In the genomic region with DNA sequence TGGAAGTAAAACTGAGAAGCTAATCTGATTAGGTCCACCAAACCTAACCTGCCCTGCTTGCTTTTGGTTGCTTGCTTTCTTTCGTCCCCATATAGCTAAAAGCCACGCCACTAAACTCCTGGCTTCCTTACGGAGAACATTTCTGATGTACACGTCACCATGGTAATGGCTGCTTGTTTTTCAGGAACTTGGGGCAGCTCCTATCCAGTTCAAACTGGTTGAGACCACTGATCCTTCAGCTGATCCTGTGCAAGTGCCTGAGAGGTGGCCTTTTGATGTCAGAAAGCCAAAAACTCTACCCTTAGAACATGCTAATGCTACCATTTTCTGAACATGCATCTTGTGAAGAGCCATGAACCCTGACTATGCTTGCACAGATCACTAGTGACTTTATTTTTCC, we compare ENCODE assay signal across 21 cellular contexts. TPM values are rescaled to one million over a fixed set of nuclear protein-coding genes. Genes with fewer than 3 reads are reported as not detected.
"Had no signal": no experiment of that assay in that cellular context is flagged by ENCODE, and none has a peak within 500 bp of the region (broad histone marks: within the 10 kb centered on the region; RNA-seq: fewer than 3 reads in every experiment).

No MANE protein-coding gene starts in this region.

- ATAC-seq: activated CD4-positive, CD25-positive, alpha-beta regulatory T cell treated with anti-CD3 and anti-CD28 coated beads, Interleukin-2, amount 50 U/mL, for 24 hours; activated CD8-positive, alpha-beta T cell treated with anti-CD3 and anti-CD28 coated beads for 36 hours; activated T-cell treated with anti-CD3 and anti-CD28 coated beads, Interleukin-2, amount 50 U/mL, for 72 hours; PC-3 had no signal

- DNase-seq: activated CD4-positive, alpha-beta T cell treated with anti-CD3 and anti-CD28 coated beads for 4 hours; activated CD8-positive, alpha-beta memory T cell treated with anti-CD3 and anti-CD28 coated beads, Interleukin-2, amount 50 U/mL, for 4 hours; activated CD8-positive, alpha-beta T cell treated with anti-CD3 and anti-CD28 coated beads for 36 hours; activated gamma-delta T cell treated with Interleukin-2 at 50 U/mL for 16 hours; activated naive CD4-positive, alpha-beta T cell treated with anti-CD3 and anti-CD28 coated beads, Interleukin-2, amount 10 ng/mL, durations not matched to agents 7 days and 5 days; activated naive CD8-positive, alpha-beta T cell treated with anti-CD3 and anti-CD28 coated beads for 36 hours; activated T-cell treated with anti-CD3 and anti-CD28 coated beads, Interleukin-2, amount 50 U/mL, for 72 hours; anterior cingulate cortex; Kasumi-1; NCI-H1105; NCI-H1436; NCI-H1694 treated with DMSO at 0.1 percent for 48 hours; NCI-H2029 treated with DMSO at 0.1 percent for 48 hours; NCI-H510A treated with DMSO at 0.1 percent for 48 hours; PC-3; SHP77 treated with DMSO at 0.1 percent for 48 hours had no signal

RNA-seq across cellular contexts. Expression of a gene that starts 14.4 kb away (rescaled TPM):
- total RNA-seq: activated CD8-positive, alpha-beta T cell treated with anti-CD3 and anti-CD28 coated beads for 36 hours; activated naive CD8-positive, alpha-beta T cell treated with anti-CD3 and anti-CD28 coated beads for 36 hours; activated T-cell treated with anti-CD3 and anti-CD28 coated beads, Interleukin-2, amount 50 U/mL, for 72 hours; activated T-helper 2 cell treated with anti-CD3 and anti-CD28 coated beads, Interferon-gamma antibody, Interleukin-2, Interleukin-4, amounts not matched to agents 10 μg/mL and 5 μg/mL and 100 μg/mL, durations not matched to agents 14 hours and 24 hours and 36 hours; PC-3; SK-MEL-5 had no signal

RNA-seq across cellular contexts. Expression of a gene that starts 16.1 kb away (rescaled TPM):
- total RNA-seq: activated CD8-positive, alpha-beta T cell treated with anti-CD3 and anti-CD28 coated beads for 36 hours; activated naive CD8-positive, alpha-beta T cell treated with anti-CD3 and anti-CD28 coated beads for 36 hours; activated T-cell treated with anti-CD3 and anti-CD28 coated beads, Interleukin-2, amount 50 U/mL, for 72 hours; activated T-helper 2 cell treated with anti-CD3 and anti-CD28 coated beads, Interferon-gamma antibody, Interleukin-2, Interleukin-4, amounts not matched to agents 10 μg/mL and 5 μg/mL and 100 μg/mL, durations not matched to agents 14 hours and 24 hours and 36 hours; cardiac septum; PC-3; SK-MEL-5 had no signal
- polyA plus RNA-seq: adipose tissue had no signal

RNA-seq across cellular contexts. Expression of a gene that starts 20.0 kb away (rescaled TPM):
- total RNA-seq: activated CD8-positive, alpha-beta T cell treated with anti-CD3 and anti-CD28 coated beads for 36 hours; activated naive CD8-positive, alpha-beta T cell treated with anti-CD3 and anti-CD28 coated beads for 36 hours; activated T-cell treated with anti-CD3 and anti-CD28 coated beads, Interleukin-2, amount 50 U/mL, for 72 hours; activated T-helper 2 cell treated with anti-CD3 and anti-CD28 coated beads, Interferon-gamma antibody, Interleukin-2, Interleukin-4, amounts not matched to agents 10 μg/mL and 5 μg/mL and 100 μg/mL, durations not matched to agents 14 hours and 24 hours and 36 hours; SK-MEL-5 had no signal
